In genomic region chr5:88888291-88888690, GRCh38 we compare ENCODE assay signal across 13 cellular contexts. TPM values are rescaled to one million over a fixed set of nuclear protein-coding genes. Genes with fewer than 3 reads are reported as not detected.
DNase-seq lines count a peak whose midpoint lies in the region; FAIRE-seq and TF ChIP-seq lines count a peak whose summit lies in the region.
"Had no signal": no experiment of that assay in that cellular context is flagged by ENCODE, and none has a peak within 500 bp of the region (broad histone marks: within the 10 kb centered on the region; RNA-seq: fewer than 3 reads in every experiment).

No MANE protein-coding gene starts in this region.

- H3K27ac Mint-ChIP-seq in IgD-negative memory B cell: peak overlapping the region; percentile 88 to 95 (median 89)
- H3K27ac Mint-ChIP-seq in nephron: no peak overlapping the region

- no peak for TF ChIP-seq POLR2A in H54 (IDR thresholded peaks at IDR 0.05; ENCODE audit: low read depth, low read length)

- H3K4me3 Mint-ChIP-seq in IgD-negative memory B cell: peak overlapping the region; percentile 92 to 98 (median 96)
- peak overlapping the region; percentile 5 to 92 (median 39) for H3K4me3 Mint-ChIP-seq in nephron

- intact Hi-C loops in ascending aorta (cut with DNase I): loop anchor here (5.0 to 10.0 kb wide), 5 partner anchors 54 to 1639 kb away; partner anchors contain the start of genes CETN3 and LYSMD3
- intact Hi-C loops in tibial artery (cut with DNase I; ENCODE audit: low total_unique reads): loop anchor here (5.0 to 10.0 kb wide), 2 partner anchors 57 to 101 kb away; no protein-coding TSS in a partner anchor

- peak overlapping the region; percentile 90 to 95 for H3K27ac ChIP-seq in ascending aorta
- peak overlapping the region; percentile 93 to 97 for H3K27ac ChIP-seq in tibial artery

- H3K27me3 ChIP-seq in ascending aorta (no peaks in the 10 kb centered on the region), tibial artery (no peaks in the 10 kb centered on the region)

- H3K4me1 ChIP-seq in ascending aorta (peaks cover 0 to 3% of the 10 kb centered on the region in 2 donors), tibial artery (peaks cover 0 to 45% (median 11%) of the 10 kb centered on the region in 4 donors)

- TF ChIP-seq CTCF in ascending aorta (IDR thresholded peaks at IDR 0.05) (no peak), nephron (IDR thresholded peaks at IDR 0.05; ENCODE audit: unreplicated experiment in 3 of 3) (no peak), tibial artery (IDR thresholded peaks at IDR 0.05) (no peak)

- H3K36me3 Mint-ChIP-seq in IgD-negative memory B cell (no peaks in the 10 kb centered on the region), nephron (ENCODE audit: low read depth) (no peaks in the 10 kb centered on the region)

- no peak for FAIRE-seq in H54 (lab: Jason Lieb, UNC)
- FAIRE-seq: K562 had no signal

- H3K4me1 Mint-ChIP-seq in IgD-negative memory B cell (peaks cover 35 to 43% (median 37%) of the 10 kb centered on the region in 3 donors), nephron (peaks cover 52% of the 10 kb centered on the region)

- H3K9me3 ChIP-seq in ascending aorta (no peaks in the 10 kb centered on the region), tibial artery (no peaks in the 10 kb centered on the region)

- H3K9me3 Mint-ChIP-seq in IgD-negative memory B cell (no peaks in the 10 kb centered on the region), nephron (no peaks in the 10 kb centered on the region)

- no peaks in the 10 kb centered on the region for H3K36me3 ChIP-seq in ascending aorta
- H3K36me3 ChIP-seq in tibial artery: no peaks in the 10 kb centered on the region

- DNase-seq in ascending aorta (ENCODE audit: low spot score in 2 of 2): no peak
- DNase-seq in tibial artery: no peak
- DNase-seq in COLO668 (lab: John Stamatoyannopoulos, UW; ENCODE audit: unreplicated experiment): no peak
- DNase-seq in NCI-H1048 (lab: John Stamatoyannopoulos, UW): no peak
- DNase-seq in H54 (ENCODE audit: insufficient read length, low spot score): no peak
- DNase-seq: activated T-cell treated with anti-CD3 and anti-CD28 coated beads, Interleukin-2, amount 50 U/mL, for 1 hour; NCI-H2029; NK-92 treated with Interleukin-12 subunit alpha and Interleukin-12 subunit beta, amount 100 ng/mL, for 24 hours; stimulated activated CD4-positive, alpha-beta T cell treated with anti-CD3 and anti-CD28 coated beads, Interleukin-2, amount 100 ng/mL, for 48 hours; stimulated activated naive CD8-positive, alpha-beta T cell treated with anti-CD3 and anti-CD28 coated beads, Interleukin-15, Interleukin-2, amounts not matched to agents 100 U/mL and 50 U/mL, for 24 hours had no signal

- no peaks in the 10 kb centered on the region for H3K27me3 Mint-ChIP-seq in IgD-negative memory B cell
- H3K27me3 Mint-ChIP-seq in nephron (ENCODE audit: low read depth): peaks cover 55% of the 10 kb centered on the region

- H3K4me3 ChIP-seq in ascending aorta (peak overlapping the region; percentile 72 to 83), tibial artery (peak overlapping the region; percentile 67 to 71)
- H3K4me3 ChIP-seq: K562 had no signal

RNA-seq across cellular contexts. Expression of gene MEF2C, which starts 5.3 kb away (rescaled TPM):
- 238 TPM for polyA plus RNA-seq in IgD-negative memory B cell
- total RNA-seq in ascending aorta: 138 TPM

Comparison
In these comparisons a context has a peak if more than half of its experiments do, and no peak if none do; other contexts are left out.
1. H3K27ac Mint-ChIP-seq: peak in IgD-negative memory B cell (3 of 3); none in nephron (0 of 3).